In genomic region chr19:38690832-38691231, GRCh38 we compare ENCODE assay signal across 1 cellular context.
TF ChIP-seq lines count a peak whose summit lies in the region.

No MANE protein-coding gene starts in this region.

TF ChIP-seq in IMR-90, 13 proteins besides CTCF, POLR2A, EP300 and RAD21 (continued from another document):
- TF ChIP-seq MAZ (IDR thresholded peaks at IDR 0.05; ENCODE audit: borderline replicate concordance, low read depth, low read length) = no peak
- TF ChIP-seq CHD1 (IDR thresholded peaks at IDR 0.05; ENCODE audit: low read depth, low read length) = no peak
- TF ChIP-seq ELK1 (IDR thresholded peaks at IDR 0.05; ENCODE audit: borderline replicate concordance, low read depth, low read length) = no peak
- no peak for TF ChIP-seq NFE2L2 (IDR thresholded peaks at IDR 0.05; ENCODE audit: low read depth, low read length)
- TF ChIP-seq MAFK (IDR thresholded peaks at IDR 0.05; ENCODE audit: low read depth, low read length) = no peak
TF ChIP-seq in IMR-90: peak in this region for 0.
